In genomic region chr7:116354546-116355422, GRCh38 we compare ENCODE assay signal across 8 cellular contexts.
DNase-seq lines count a peak whose midpoint lies in the region; ATAC-seq, FAIRE-seq and TF ChIP-seq lines count a peak whose summit lies in the region.

No MANE protein-coding gene starts in this region.

- H2AFZ ChIP-seq in Karpas-422 (ENCODE audit: low read length) = no peak overlapping the region

- no peak overlapping the region for H3K27ac Mint-ChIP-seq in effector memory CD8-positive, alpha-beta T cell

- 9 to 14% (median 13%) methylated on average over 10 of the region's 10 CpGs for WGBS in adipose tissue, 3 donors
- 11 to 32% (median 15%) methylated on average over 10 of the region's 10 CpGs for WGBS in small intestine, 3 donors

- H3K4me3 ChIP-seq in HFF-Myc (replicated peaks; ENCODE audit: low read depth, low read length) (peak overlapping the region; percentile 10; the same call in 1 of the 2 replicates), right atrium auricular region (peak overlapping the region; percentile 0 to 20), small intestine (ENCODE audit: low read depth in 1 of 2, low read length in 2 of 2) (no peak overlapping the region), Karpas-422 (ENCODE audit: low read length) (no peak overlapping the region)

- FAIRE-seq in small intestine (lab: Jason Lieb, UNC) = no peak

- DNase-seq in HFF-Myc (ENCODE audit: extremely low read depth, low read depth) = peak; percentile 97
- peak; percentile 85 for DNase-seq in right atrium auricular region (ENCODE audit: low spot score)
- peak; percentile 82 for DNase-seq in small intestine
- DNase-seq in COR-L47 (lab: John Stamatoyannopoulos, UW) = no peak
- DNase-seq in effector memory CD8-positive, alpha-beta T cell = no peak
- no peak for DNase-seq in Karpas-422
- no peak for DNase-seq in NCI-H2227 (lab: John Stamatoyannopoulos, UW; ENCODE audit: unreplicated experiment)

- no peaks in the 10 kb centered on the region for H3K9me3 Mint-ChIP-seq in effector memory CD8-positive, alpha-beta T cell

- H3K4me1 ChIP-seq in right atrium auricular region (peaks cover 0 to 56% of the 10 kb centered on the region in 2 donors), small intestine (ENCODE audit: control insufficient read depth in 2 of 2, insufficient read depth in 1 of 2, low read depth in 1 of 2, low read length in 1 of 2) (peaks cover 0 to 8% of the 10 kb centered on the region in 2 donors), Karpas-422 (ENCODE audit: low read length) (no peaks in the 10 kb centered on the region)

- no peak overlapping the region for H3K4me3 Mint-ChIP-seq in effector memory CD8-positive, alpha-beta T cell

- H3K36me3 Mint-ChIP-seq in effector memory CD8-positive, alpha-beta T cell (ENCODE audit: insufficient read depth) = no peaks in the 10 kb centered on the region

- no peak overlapping the region for H3K9ac ChIP-seq in Karpas-422 (ENCODE audit: low read length)

- no peaks in the 10 kb centered on the region for H3K4me1 Mint-ChIP-seq in effector memory CD8-positive, alpha-beta T cell (ENCODE audit: low read depth in 2 of 2)

- no peaks in the 10 kb centered on the region for H4K20me1 ChIP-seq in Karpas-422 (ENCODE audit: insufficient read depth, low read depth, low read length)

- H3K27ac ChIP-seq in adipose tissue (ENCODE audit: low read depth, low read length) (peak overlapping the region; percentile 46), right atrium auricular region (peak overlapping the region; percentile 82 to 91), small intestine (ENCODE audit: low read depth in 1 of 2, low read length in 1 of 2) (peak overlapping the region in 1 of 2 donors; percentile 92), Karpas-422 (ENCODE audit: low read length) (no peak overlapping the region)

- no peak overlapping the region for H3K4me2 ChIP-seq in Karpas-422 (ENCODE audit: low read depth, low read length, poor library complexity, severe bottlenecking)

- TF ChIP-seq CTCF in HFF-Myc (IDR thresholded peaks at IDR 0.05; ENCODE audit: low read depth, low read length, missing control alignments) (no peak), right atrium auricular region (IDR thresholded peaks at IDR 0.05) (no peak)

- H3K36me3 ChIP-seq in right atrium auricular region (no peaks in the 10 kb centered on the region), small intestine (ENCODE audit: control insufficient read depth in 2 of 2, insufficient read depth in 2 of 2, low read length in 2 of 2) (no peaks in the 10 kb centered on the region), Karpas-422 (ENCODE audit: insufficient read depth, low read length) (no peaks in the 10 kb centered on the region)

- H3K79me2 ChIP-seq in Karpas-422 (ENCODE audit: low read length) = no peaks in the 10 kb centered on the region

- peaks cover 12 to 17% of the 10 kb centered on the region in 2 donors for H3K27me3 Mint-ChIP-seq in effector memory CD8-positive, alpha-beta T cell

- H3K9me2 ChIP-seq in Karpas-422 (replicated peaks; ENCODE audit: insufficient read depth, low read length) = no peaks in the 10 kb centered on the region

- H3K9me3 ChIP-seq in right atrium auricular region (no peaks in the 10 kb centered on the region), small intestine (ENCODE audit: control insufficient read depth, low read depth) (no peaks in the 10 kb centered on the region), Karpas-422 (ENCODE audit: low read length) (no peaks in the 10 kb centered on the region)

- H3K27me3 ChIP-seq in right atrium auricular region (no peaks in the 10 kb centered on the region), small intestine (ENCODE audit: control insufficient read depth in 2 of 2, insufficient read depth in 2 of 2, low read length in 2 of 2) (no peaks in the 10 kb centered on the region), Karpas-422 (ENCODE audit: low read length) (no peaks in the 10 kb centered on the region)

- ATAC-seq in effector memory CD8-positive, alpha-beta T cell (replicated peaks) = no peak

Comparison
In these comparisons a context has a peak if more than half of its experiments do, and no peak if none do; other contexts are left out.
1. DNase-seq: peak in HFF-Myc (single experiment), right atrium auricular region (single experiment) and small intestine (single experiment); none in COR-L47 (single experiment), effector memory CD8-positive, alpha-beta T cell (0 of 3), Karpas-422 (single experiment) and NCI-H2227 (single experiment).
2. H3K4me3 ChIP-seq: peak in HFF-Myc (single experiment) and right atrium auricular region (2 of 2); none in small intestine (0 of 2) and Karpas-422 (single experiment).